In genomic region chr12:42706331-42706730, GRCh38 we compare ENCODE assay signal across 18 cellular contexts.
DNase-seq lines count a peak whose midpoint lies in the region; TF ChIP-seq lines count a peak whose summit lies in the region.
"Had no signal": no experiment of that assay in that cellular context is flagged by ENCODE, and none has a peak within 500 bp of the region (broad histone marks: within the 10 kb centered on the region; RNA-seq: fewer than 3 reads in every experiment).

No MANE protein-coding gene starts in this region.

- TF ChIP-seq POLR2A in transverse colon (IDR thresholded peaks at IDR 0.05), result no peak

- H3K23ac ChIP-seq in mesendoderm (ENCODE audit: low read length), result no peak overlapping the region

- H3K36me3 ChIP-seq in left ventricle myocardium inferior (no peaks in the 10 kb centered on the region), mesendoderm (ENCODE audit: control insufficient read depth, insufficient read depth, low read length) (no peaks in the 10 kb centered on the region), transverse colon (no peaks in the 10 kb centered on the region)
- H3K36me3 ChIP-seq: BE2C had no signal

- no peak overlapping the region for H4K8ac ChIP-seq in mesendoderm (ENCODE audit: low read depth, low read length)

- H2BK5ac ChIP-seq in mesendoderm (ENCODE audit: low read length), result no peak overlapping the region

- no peak overlapping the region for H4K5ac ChIP-seq in mesendoderm (ENCODE audit: low read length)

- H3K27ac ChIP-seq in left ventricle myocardium inferior (replicated peaks) (peak overlapping the region; percentile 54), mesendoderm (ENCODE audit: low read depth, low read length) (no peak overlapping the region), transverse colon (peak overlapping the region in 3 of 4 donors; percentile 13 to 49 (median 16))

- no peak overlapping the region for H3K4me3 ChIP-seq in left ventricle myocardium inferior
- no peak overlapping the region for H3K4me3 ChIP-seq in astrocyte of the cerebellum (ENCODE audit: low read depth, low read length)
- no peak overlapping the region for H3K4me3 ChIP-seq in mesendoderm (ENCODE audit: low read length)
- H3K4me3 ChIP-seq in transverse colon, result no peak overlapping the region

- WGBS in mesendoderm (ENCODE audit: extremely low coverage, insufficient coverage, low lambda C conversion rate), result no CpG with 5 or more reads among the region's 1 CpG
- WGBS in transverse colon (ENCODE audit: low coverage in 1 of 2), 2 donors, result 86% methylated on average over 1 of the region's 1 CpG

- H3K4me1 ChIP-seq in left ventricle myocardium inferior, result peaks cover 16% of the 10 kb centered on the region
- H3K4me1 ChIP-seq in mesendoderm (ENCODE audit: control insufficient read depth, low read depth, low read length), result peaks cover 7% of the 10 kb centered on the region
- H3K4me1 ChIP-seq in transverse colon, result no peaks in the 10 kb centered on the region
- H3K4me1 ChIP-seq: BE2C had no signal

- no peak overlapping the region for H3K9ac ChIP-seq in mesendoderm (ENCODE audit: low read length)

- no peak overlapping the region for H3K56ac ChIP-seq in mesendoderm (ENCODE audit: low read length)

- no peak overlapping the region for H3K4me2 ChIP-seq in mesendoderm (ENCODE audit: low read length)

- H3K79me2 ChIP-seq in mesendoderm (ENCODE audit: control insufficient read depth, insufficient read depth, low read length), result no peaks in the 10 kb centered on the region

- TF ChIP-seq CTCF in left ventricle myocardium inferior (IDR thresholded peaks at IDR 0.05; ENCODE audit: borderline replicate concordance) (no peak), astrocyte of the cerebellum (IDR thresholded peaks at IDR 0.05; ENCODE audit: low read depth, low read length, missing control alignments) (no peak), transverse colon (IDR thresholded peaks at IDR 0.05) (no peak)

- H3K79me1 ChIP-seq in mesendoderm (ENCODE audit: low read length), result no peaks in the 10 kb centered on the region

- H3K9me3 ChIP-seq in left ventricle myocardium inferior (replicated peaks) (no peaks in the 10 kb centered on the region), transverse colon (no peaks in the 10 kb centered on the region)
- H3K9me3 ChIP-seq: BE2C had no signal

- H2AK5ac ChIP-seq in mesendoderm (ENCODE audit: low read length), result no peak overlapping the region

- DNase-seq in left ventricle myocardium inferior (no peak), cardiac septum (ENCODE audit: low spot score) (no peak), astrocyte of the cerebellum (ENCODE audit: low read depth) (peak; percentile 57), mesendoderm (no peak), transverse colon (no peak), MV-4-11 (lab: John Stamatoyannopoulos, UW) (no peak), NCI-H146 treated with DMSO at 0.1 percent for 48 hours (lab: John Stamatoyannopoulos, UW; ENCODE audit: unreplicated experiment) (no peak)
- DNase-seq in stimulated activated naive CD4-positive, alpha-beta T cell treated with Interleukin-2 at 50 U/mL for 16 hours (lab: John Stamatoyannopoulos, UW), result no peak
- DNase-seq: activated CD4-positive, alpha-beta memory T cell treated with anti-CD3 and anti-CD28 coated beads, Interleukin-2, amount 10 ng/mL, durations not matched to agents 7 days and 5 days; activated CD4-positive, CD25-positive, alpha-beta regulatory T cell; activated T-cell treated with anti-CD3 and anti-CD28 coated beads for 4 hours; Calu3; effector CD8-positive, alpha-beta T cell; NCI-H1436 treated with DMSO at 0.1 percent for 48 hours; NCI-H2171 treated with DMSO at 0.1 percent for 48 hours; NCI-H748 treated with DMSO at 0.1 percent for 48 hours; T-helper 9 cell had no signal

- no peaks in the 10 kb centered on the region for H3K27me3 ChIP-seq in left ventricle myocardium inferior (ENCODE audit: low read depth)
- H3K27me3 ChIP-seq in mesendoderm (ENCODE audit: insufficient read depth, low read length, poor library complexity), result no peaks in the 10 kb centered on the region
- H3K27me3 ChIP-seq in transverse colon, result no peaks in the 10 kb centered on the region
- H3K27me3 ChIP-seq: BE2C had no signal

- no peak overlapping the region for H2BK15ac ChIP-seq in mesendoderm (replicated peaks; ENCODE audit: low read depth)

- H3K18ac ChIP-seq in mesendoderm (ENCODE audit: low read length), result no peak overlapping the region

- peak overlapping the region; percentile 46 for H2BK120ac ChIP-seq in mesendoderm (ENCODE audit: low read depth, low read length)

- in situ Hi-C loops in astrocyte of the cerebellum (cut with HindIII; ENCODE audit: low sequenced_read_pairs) (loop anchor here (10.0 kb wide), 1 partner anchor 578 kb away; no protein-coding TSS in a partner anchor), transverse colon (cut with MboI; ENCODE audit: low pct_ligation_motif_present in 1 of 4, low pct_unique_long_range_greater_than_20kb in 1 of 4, low sequenced_read_pairs in 3 of 4) (no loop called here)

- no peak for TF ChIP-seq EP300 in transverse colon (IDR thresholded peaks at IDR 0.05; ENCODE audit: low read depth)

- H3K4ac ChIP-seq in mesendoderm (ENCODE audit: low read depth, low read length), result no peak overlapping the region

- intact Hi-C loops in left ventricle myocardium inferior (cut with micrococcal nuclease) (no loop called here), cardiac septum (cut with DNase I) (no loop called here), transverse colon (cut with DNase I; ENCODE audit: low total_unique reads) (no loop called here)
